In genomic region chr13:110346661-110347067, GRCh38 we compare ENCODE assay signal across 13 cellular contexts. TPM values are rescaled to one million over a fixed set of nuclear protein-coding genes. Genes with fewer than 3 reads are reported as not detected.
A peak's percentile ranks its signal among the peaks of the same experiment; 100 is the strongest.
DNase-seq lines count a peak whose midpoint lies in the region; TF ChIP-seq lines count a peak whose summit lies in the region.
"Had no signal": no experiment of that assay in that cellular context is flagged by ENCODE, and none has a peak within 500 bp of the region (broad histone marks: within the 10 kb centered on the region; RNA-seq: fewer than 3 reads in every experiment).

No MANE protein-coding gene starts in this region.

- no peaks in the 10 kb centered on the region for H3K36me3 ChIP-seq in esophagus muscularis mucosa
- peaks cover 0 to 15% (median 11%) of the 10 kb centered on the region in 5 donors for H3K36me3 ChIP-seq in subcutaneous abdominal adipose tissue (ENCODE audit: control insufficient read depth in 5 of 5, insufficient read depth in 5 of 5, low read length in 5 of 5)
- H3K36me3 ChIP-seq in testis (ENCODE audit: low read depth, missing control alignments), result no peaks in the 10 kb centered on the region

- peak overlapping the region in 2 of 5 donors; percentile 1 to 13 for H3K9ac ChIP-seq in subcutaneous abdominal adipose tissue (ENCODE audit: low read length in 5 of 5)

- H3K27ac ChIP-seq in esophagus muscularis mucosa (replicated peaks in 1 of 4) (peak overlapping the region; percentile 91 to 98 (median 92)), subcutaneous abdominal adipose tissue (ENCODE audit: low read depth, low read length) (peak overlapping the region; percentile 94), testis (no peak overlapping the region)
- H3K27ac ChIP-seq: 22Rv1 had no signal

- H3K4me1 ChIP-seq in esophagus muscularis mucosa, result peaks cover 64 to 98% (median 95%) of the 10 kb centered on the region in 4 donors
- peaks cover 12 to 61% (median 40%) of the 10 kb centered on the region in 5 donors for H3K4me1 ChIP-seq in subcutaneous abdominal adipose tissue (ENCODE audit: control insufficient read depth in 5 of 5, insufficient read depth in 5 of 5, low read length in 5 of 5)
- H3K4me1 ChIP-seq in testis, result peaks cover 10% of the 10 kb centered on the region

- no peak overlapping the region for H3K4me3 Mint-ChIP-seq in activated naive CD4-positive, alpha-beta T cell treated with anti-CD3 and anti-CD28 coated beads, Interleukin-2, amount 10 ng/mL, durations not matched to agents 7 days and 5 days
- H3K4me3 Mint-ChIP-seq: activated naive CD8-positive, alpha-beta T cell treated with anti-CD3 and anti-CD28 coated beads for 36 hours; T-helper 1 cell treated with Interleukin-12 subunit alpha and Interleukin-12 subunit beta and Interleukin-4 antibody, amounts not matched to agents 30 μg/mL and 1 μg/mL, for 36 hours had no signal

- no peaks in the 10 kb centered on the region for H3K9me3 Mint-ChIP-seq in activated naive CD4-positive, alpha-beta T cell treated with anti-CD3 and anti-CD28 coated beads, Interleukin-2, amount 10 ng/mL, durations not matched to agents 7 days and 5 days
- H3K9me3 Mint-ChIP-seq: T-helper 1 cell treated with Interleukin-12 subunit alpha and Interleukin-12 subunit beta and Interleukin-4 antibody, amounts not matched to agents 30 μg/mL and 1 μg/mL, for 36 hours had no signal

- intact Hi-C loops in esophagus muscularis mucosa (cut with DNase I), result loop anchor here (5.0 kb wide), 1 partner anchor 51 kb away; no protein-coding TSS in a partner anchor
- intact Hi-C loops in testis (cut with DNase I; ENCODE audit: low total_unique reads), result loop anchor here (10.0 kb wide), 1 partner anchor 58 kb away; no protein-coding TSS in a partner anchor
- intact Hi-C loops in cardiac septum (cut with DNase I), result loop anchor here (5.0 kb wide), 1 partner anchor 34 kb away; no protein-coding TSS in a partner anchor

- TF ChIP-seq EP300 in esophagus muscularis mucosa (IDR thresholded peaks at IDR 0.05), result no peak

- H3K36me3 Mint-ChIP-seq in activated naive CD4-positive, alpha-beta T cell treated with anti-CD3 and anti-CD28 coated beads, Interleukin-2, amount 10 ng/mL, durations not matched to agents 7 days and 5 days, result no peaks in the 10 kb centered on the region
- H3K36me3 Mint-ChIP-seq: activated naive CD8-positive, alpha-beta T cell treated with anti-CD3 and anti-CD28 coated beads for 36 hours had no signal

- peak; percentile 47 to 69 (median 66) for DNase-seq in NCI-H1417 (lab: John Stamatoyannopoulos, UW)
- DNase-seq in NCI-H1417 treated with DMSO at 0.1 percent for 48 hours (lab: John Stamatoyannopoulos, UW), result no peak
- peak; percentile 85 for DNase-seq in NCI-H510A treated with DMSO at 0.1 percent for 48 hours (lab: John Stamatoyannopoulos, UW)
- DNase-seq in esophagus muscularis mucosa (ENCODE audit: extremely low spot score), result no peak
- DNase-seq in testis, result no peak
- DNase-seq in activated naive CD4-positive, alpha-beta T cell treated with anti-CD3 and anti-CD28 coated beads, Interleukin-2, amount 10 ng/mL, durations not matched to agents 7 days and 5 days, result no peak
- DNase-seq in cardiac septum (ENCODE audit: low spot score), result no peak
- DNase-seq: activated CD4-positive, alpha-beta T cell treated with anti-CD3 and anti-CD28 coated beads, Interleukin-2, amount 50 U/mL, for 4 hours; activated naive CD8-positive, alpha-beta T cell treated with anti-CD3 and anti-CD28 coated beads for 36 hours; NCI-H446 treated with DMSO at 0.1 percent for 48 hours had no signal

- TF ChIP-seq CTCF in esophagus muscularis mucosa (IDR thresholded peaks at IDR 0.05), result no peak
- no peak for TF ChIP-seq CTCF in testis (IDR thresholded peaks at IDR 0.05)

- H3K27ac Mint-ChIP-seq in activated naive CD4-positive, alpha-beta T cell treated with anti-CD3 and anti-CD28 coated beads, Interleukin-2, amount 10 ng/mL, durations not matched to agents 7 days and 5 days, result no peak overlapping the region
- H3K27ac Mint-ChIP-seq: activated naive CD8-positive, alpha-beta T cell treated with anti-CD3 and anti-CD28 coated beads for 36 hours; T-helper 1 cell treated with Interleukin-12 subunit alpha and Interleukin-12 subunit beta and Interleukin-4 antibody, amounts not matched to agents 30 μg/mL and 1 μg/mL, for 36 hours had no signal

- H3K9me3 ChIP-seq in esophagus muscularis mucosa, result no peaks in the 10 kb centered on the region
- H3K9me3 ChIP-seq in subcutaneous abdominal adipose tissue (ENCODE audit: control insufficient read depth in 5 of 5, low read length in 5 of 5), result no peaks in the 10 kb centered on the region
- H3K9me3 ChIP-seq in testis, result no peaks in the 10 kb centered on the region

- TF ChIP-seq POLR2A in esophagus muscularis mucosa (IDR thresholded peaks at IDR 0.05; ENCODE audit: low read depth), result no peak
- TF ChIP-seq POLR2A in testis (IDR thresholded peaks at IDR 0.05), result no peak

- H3K27me3 ChIP-seq in esophagus muscularis mucosa (no peaks in the 10 kb centered on the region), subcutaneous abdominal adipose tissue (ENCODE audit: control insufficient read depth in 5 of 5, insufficient read depth in 4 of 5, low read length in 5 of 5) (no peaks in the 10 kb centered on the region), testis (no peaks in the 10 kb centered on the region)

- peaks cover 43% of the 10 kb centered on the region for H3K27me3 Mint-ChIP-seq in activated naive CD4-positive, alpha-beta T cell treated with anti-CD3 and anti-CD28 coated beads, Interleukin-2, amount 10 ng/mL, durations not matched to agents 7 days and 5 days

- 75% methylated on average over 10 of the region's 17 CpGs for whole genome bisulfite sequencing in esophagus muscularis mucosa
- 82 to 91% methylated on average over 2 to 17 of the region's 17 CpGs for WGBS in testis, 2 donors

- H3K4me1 Mint-ChIP-seq in activated naive CD4-positive, alpha-beta T cell treated with anti-CD3 and anti-CD28 coated beads, Interleukin-2, amount 10 ng/mL, durations not matched to agents 7 days and 5 days, result peaks cover 2% of the 10 kb centered on the region

- CTCF ChIA-PET in activated naive CD4-positive, alpha-beta T cell treated with anti-CD3 and anti-CD28 coated beads, Interleukin-2, amount 10 ng/mL, durations not matched to agents 7 days and 5 days (lab: Charles Lee), result no interaction called here

- H3K4me3 ChIP-seq in esophagus muscularis mucosa, result no peak overlapping the region
- no peak overlapping the region for H3K4me3 ChIP-seq in subcutaneous abdominal adipose tissue (ENCODE audit: low read depth in 1 of 5, low read length in 5 of 5)
- no peak overlapping the region for H3K4me3 ChIP-seq in testis

RNA-seq across cellular contexts. Expression of gene COL4A2, which starts 39.6 kb away (rescaled TPM):
- total RNA-seq in esophagus muscularis mucosa, result 100 to 1,000 TPM; 419 to 931 (median 555) TPM
- total RNA-seq in testis, result 10 to 100 TPM; 81.0 to 89.9 TPM
- 69.1 TPM for polyA plus RNA-seq in testis (ENCODE audit: insufficient read depth, low read depth, low replicate concordance)
- total RNA-seq in cardiac septum, result 165 TPM
- total RNA-seq: activated naive CD8-positive, alpha-beta T cell treated with anti-CD3 and anti-CD28 coated beads for 36 hours had no signal

RNA-seq across cellular contexts. Expression of gene COL4A1, which starts 39.7 kb away (rescaled TPM):
- total RNA-seq in esophagus muscularis mucosa (100 to 1,000 TPM; 328 to 578 (median 405) TPM), testis (10 to 100 TPM; 35.5 to 39.0 TPM), cardiac septum (196 TPM)
- polyA plus RNA-seq in testis (ENCODE audit: insufficient read depth, low read depth, low replicate concordance), result 43.0 TPM
- total RNA-seq: activated naive CD8-positive, alpha-beta T cell treated with anti-CD3 and anti-CD28 coated beads for 36 hours had no signal

Comparison
In these comparisons a context has a peak if more than half of its experiments do, and no peak if none do; other contexts are left out.
1. DNase-seq: peak in NCI-H1417 (3 of 3) and NCI-H510A treated with DMSO at 0.1 percent for 48 hours (single experiment); none in NCI-H1417 treated with DMSO at 0.1 percent for 48 hours (single experiment), esophagus muscularis mucosa (single experiment), testis (single experiment), activated naive CD4-positive, alpha-beta T cell treated with anti-CD3 and anti-CD28 coated beads, Interleukin-2, amount 10 ng/mL, durations not matched to agents 7 days and 5 days (single experiment) and cardiac septum (single experiment).
2. H3K27ac ChIP-seq: peak in esophagus muscularis mucosa (4 of 4) and subcutaneous abdominal adipose tissue (single experiment); none in testis (0 of 2).